8 cellular contexts compared by ENCODE assay signal in genomic region chr2:10408649-10409579, GRCh38. TPM values are rescaled to one million over a fixed set of nuclear protein-coding genes. Genes with fewer than 3 reads are reported as not detected.
A peak's percentile ranks its signal among the peaks of the same experiment; 100 is the strongest.
DNase-seq lines count a peak whose midpoint lies in the region; ATAC-seq and TF ChIP-seq lines count a peak whose summit lies in the region.

No MANE protein-coding gene starts in this region.

- H3K27ac ChIP-seq in KMS-11: peak overlapping the region; percentile 54

- peak overlapping the region; percentile 80 for H3K4me3 Mint-ChIP-seq in activated T-cell treated with anti-CD3 and anti-CD28 coated beads, Interleukin-2, amount 50 U/mL, for 4 hours
- H3K4me3 Mint-ChIP-seq in nephron progenitor cell: no peak overlapping the region
- H3K4me3 Mint-ChIP-seq in stimulated activated naive CD8-positive, alpha-beta T cell treated with anti-CD3 and anti-CD28 coated beads, Interleukin-15, amount 100 ng/mL, for 72 hours: peak overlapping the region; percentile 79 to 89

- peak overlapping the region; percentile 47; the same call in 1 of the 2 replicates for H3K9ac ChIP-seq in KMS-11

- no peaks in the 10 kb centered on the region for H3K27me3 ChIP-seq in KMS-11 (ENCODE audit: insufficient read depth, low read depth)

- no peaks in the 10 kb centered on the region for H3K9me3 Mint-ChIP-seq in activated T-cell treated with anti-CD3 and anti-CD28 coated beads, Interleukin-2, amount 50 U/mL, for 4 hours
- peaks cover 3% of the 10 kb centered on the region for H3K9me3 Mint-ChIP-seq in nephron progenitor cell
- H3K9me3 Mint-ChIP-seq in stimulated activated naive CD8-positive, alpha-beta T cell treated with anti-CD3 and anti-CD28 coated beads, Interleukin-15, amount 100 ng/mL, for 72 hours: no peaks in the 10 kb centered on the region

- DNase-seq in DMS53 (lab: John Stamatoyannopoulos, UW): peak; percentile 94
- DNase-seq in activated T-cell treated with anti-CD3 and anti-CD28 coated beads, Interleukin-2, amount 50 U/mL, for 4 hours: peak; percentile 80
- DNase-seq in fibroblast of gingiva (ENCODE audit: low read depth): peak; percentile 49
- peak; percentile 86 for DNase-seq in nephron progenitor cell
- peak; percentile 83 to 88 for DNase-seq in stimulated activated naive CD8-positive, alpha-beta T cell treated with anti-CD3 and anti-CD28 coated beads, Interleukin-15, amount 100 ng/mL, for 72 hours

- H3K4me3 ChIP-seq in KMS-11 (IDR thresholded peaks at IDR 0.05; ENCODE audit: insufficient read depth, low read depth, low read length): peak overlapping the region; percentile 61

- no peaks in the 10 kb centered on the region for H3K79me2 ChIP-seq in KMS-11 (ENCODE audit: insufficient read depth, low read depth)

- H3K27ac Mint-ChIP-seq in nephron progenitor cell: no peak overlapping the region
- H3K27ac Mint-ChIP-seq in stimulated activated naive CD8-positive, alpha-beta T cell treated with anti-CD3 and anti-CD28 coated beads, Interleukin-15, amount 100 ng/mL, for 72 hours: peak overlapping the region; percentile 97 to 99

- no peaks in the 10 kb centered on the region for H3K36me3 ChIP-seq in KMS-11 (ENCODE audit: insufficient read depth)

- ATAC-seq in GM21717 (IDR thresholded peaks at IDR 0.05; ENCODE audit: unreplicated experiment): peak; percentile 61
- peak; percentile 69 to 77 for ATAC-seq in activated T-cell treated with anti-CD3 and anti-CD28 coated beads, Interleukin-2, amount 50 U/mL, for 4 hours
- ATAC-seq in stimulated activated naive CD8-positive, alpha-beta T cell treated with anti-CD3 and anti-CD28 coated beads, Interleukin-15, amount 100 ng/mL, for 72 hours: peak; percentile 67

- peaks cover 13% of the 10 kb centered on the region for H3K36me3 Mint-ChIP-seq in activated T-cell treated with anti-CD3 and anti-CD28 coated beads, Interleukin-2, amount 50 U/mL, for 4 hours (ENCODE audit: insufficient read depth)
- H3K36me3 Mint-ChIP-seq in nephron progenitor cell (ENCODE audit: low read depth): peaks cover 9% of the 10 kb centered on the region

- H4K20me1 ChIP-seq in KMS-11 (ENCODE audit: insufficient read depth): no peaks in the 10 kb centered on the region

- peak overlapping the region; percentile 53; the same call in 1 of the 2 replicates for H2AFZ ChIP-seq in KMS-11 (ENCODE audit: low read depth)

- peaks cover 44% of the 10 kb centered on the region for H3K4me1 Mint-ChIP-seq in activated T-cell treated with anti-CD3 and anti-CD28 coated beads, Interleukin-2, amount 50 U/mL, for 4 hours (ENCODE audit: low read depth)
- peaks cover 54% of the 10 kb centered on the region for H3K4me1 Mint-ChIP-seq in nephron progenitor cell
- peaks cover 84% of the 10 kb centered on the region for H3K4me1 Mint-ChIP-seq in stimulated activated naive CD8-positive, alpha-beta T cell treated with anti-CD3 and anti-CD28 coated beads, Interleukin-15, amount 100 ng/mL, for 72 hours

- peaks cover 33% of the 10 kb centered on the region for H3K4me1 ChIP-seq in KMS-11 (ENCODE audit: low read depth, poor library complexity, severe bottlenecking)

- no peaks in the 10 kb centered on the region for H3K27me3 Mint-ChIP-seq in activated T-cell treated with anti-CD3 and anti-CD28 coated beads, Interleukin-2, amount 50 U/mL, for 4 hours (ENCODE audit: low read depth)
- H3K27me3 Mint-ChIP-seq in nephron progenitor cell (ENCODE audit: low read depth, poor library complexity): peaks cover 19% of the 10 kb centered on the region
- H3K27me3 Mint-ChIP-seq in stimulated activated naive CD8-positive, alpha-beta T cell treated with anti-CD3 and anti-CD28 coated beads, Interleukin-15, amount 100 ng/mL, for 72 hours: no peaks in the 10 kb centered on the region

- H3K4me2 ChIP-seq in KMS-11: peak overlapping the region; percentile 95

- TF ChIP-seq CTCF in KMS-11 (conservative IDR thresholded peaks at IDR 0.05; ENCODE audit: low read depth, low read length) (peak; percentile 90), nephron progenitor cell (IDR thresholded peaks at IDR 0.05) (peak; percentile 96)

TF ChIP-seq in PFSK-1, 5 proteins besides CTCF, POLR2A, EP300 and RAD21:
- TF ChIP-seq FOXP2 (optimal IDR thresholded peaks at IDR 0.05; ENCODE audit: borderline replicate concordance, extremely low read depth, extremely low read length, insufficient read depth) (peak; percentile 71), SIN3A (IDR thresholded peaks at IDR 0.05; ENCODE audit: borderline replicate concordance, insufficient read depth, low read length) (no peak), POLR2AphosphoS5 (IDR thresholded peaks at IDR 0.05; ENCODE audit: low read depth, low read length) (no peak)

RNA-seq across cellular contexts. Expression of gene ODC1, which starts 39.2 kb away (rescaled TPM):
- polyA plus RNA-seq in PFSK-1 (2012; ENCODE audit: insufficient read length, low read depth): 96.5 TPM
- 100 to 1,000 TPM; 581 to 619 (median 602) TPM for total RNA-seq in activated T-cell treated with anti-CD3 and anti-CD28 coated beads, Interleukin-2, amount 50 U/mL, for 4 hours

Comparison
In these comparisons a context has a peak if more than half of its experiments do, and no peak if none do; other contexts are left out.
1. Peak in every context shown above with its lines: DNase-seq, ATAC-seq, H3K4me3 ChIP-seq and H3K27ac ChIP-seq.